In the genomic region with DNA sequence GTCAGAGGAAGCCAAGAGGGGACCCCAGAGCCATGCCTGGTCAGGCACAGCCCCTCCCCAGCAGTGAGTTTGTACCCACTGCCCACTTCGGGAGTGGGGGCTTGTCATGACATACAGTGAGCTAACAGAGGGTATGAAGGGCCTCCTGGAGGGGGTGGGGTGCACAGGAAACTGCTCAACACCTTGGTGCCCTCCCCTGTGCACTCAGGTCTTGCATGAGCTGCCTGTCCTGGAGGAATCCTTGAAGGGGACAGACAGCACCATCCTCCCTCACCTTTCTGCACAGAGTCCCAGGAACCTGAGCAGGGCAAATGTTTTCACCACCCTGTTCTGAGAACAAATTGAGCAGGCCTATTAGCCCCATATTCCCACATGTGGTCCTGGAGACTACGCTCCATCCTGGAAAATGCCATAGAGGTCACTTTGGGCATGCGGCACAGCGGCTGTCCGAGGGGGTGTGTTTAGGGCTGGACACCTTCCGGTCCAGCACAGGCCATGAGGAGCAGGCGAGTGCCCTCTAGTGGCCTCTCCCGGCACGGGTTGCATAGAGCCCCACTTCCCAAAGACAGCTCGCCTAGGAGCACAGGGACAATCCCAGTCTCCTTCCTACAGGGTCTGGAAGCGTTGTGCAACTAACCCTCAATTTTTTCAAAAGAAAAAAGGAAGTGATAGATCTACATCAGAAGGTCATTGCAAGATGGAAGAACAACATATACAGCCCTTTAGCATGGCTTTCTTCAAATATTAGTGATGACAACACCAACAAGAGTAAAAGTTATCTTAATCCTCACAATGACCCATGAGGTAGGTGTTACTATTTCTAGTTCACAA, we compare ENCODE assay signal across 8 cellular contexts. TPM values are rescaled to one million over a fixed set of nuclear protein-coding genes. Genes with fewer than 3 reads are reported as not detected.
DNase-seq lines count a peak whose midpoint lies in the region; ATAC-seq, FAIRE-seq and TF ChIP-seq lines count a peak whose summit lies in the region.

No MANE protein-coding gene starts in this region.

- peaks cover 9% of the 10 kb centered on the region; the same call in 1 of the 2 replicates for H3F3A ChIP-seq in PC-9 (ENCODE audit: insufficient read depth, low read depth)

- H3K36me3 ChIP-seq in PC-9 (ENCODE audit: low read depth) (no peaks in the 10 kb centered on the region), stomach (no peaks in the 10 kb centered on the region)

- H3K9me2 ChIP-seq in PC-9 (ENCODE audit: insufficient read depth): no peaks in the 10 kb centered on the region

- DNase-seq in D721Med (ENCODE audit: insufficient read length, low spot score): no peak
- peak; percentile 74 for DNase-seq in HCEC 1CT
- peak; percentile 68 to 85 for DNase-seq in PC-9
- DNase-seq in caudate nucleus (lab: John Stamatoyannopoulos, UW): peak in 44 of 61 donors; percentile 6 to 69 (median 39)
- DNase-seq in left kidney (ENCODE audit: low read depth, low spot score): peak; percentile 93
- DNase-seq in stomach: peak; percentile 91
- DNase-seq in activated T-helper 1 cell treated with anti-CD3 and anti-CD28 coated beads, Interleukin-12 subunit alpha, Interleukin-12 subunit beta, Interleukin-2, Interleukin-4 antibody, amounts not matched to agents 30 ng/mL and 10 ng/mL and 1 ng/mL, durations not matched to agents 14 hours and 24 hours and 36 hours (ENCODE audit: low spot score): no peak

- H3K36me3 Mint-ChIP-seq in activated T-helper 1 cell treated with anti-CD3 and anti-CD28 coated beads, Interleukin-12 subunit alpha, Interleukin-12 subunit beta, Interleukin-2, Interleukin-4 antibody, amounts not matched to agents 30 ng/mL and 10 ng/mL and 1 ng/mL, durations not matched to agents 14 hours and 24 hours and 36 hours (ENCODE audit: low read depth): no peaks in the 10 kb centered on the region

- peak overlapping the region; percentile 75 for H2AFZ ChIP-seq in PC-9

- H3K4me1 Mint-ChIP-seq in activated T-helper 1 cell treated with anti-CD3 and anti-CD28 coated beads, Interleukin-12 subunit alpha, Interleukin-12 subunit beta, Interleukin-2, Interleukin-4 antibody, amounts not matched to agents 30 ng/mL and 10 ng/mL and 1 ng/mL, durations not matched to agents 14 hours and 24 hours and 36 hours (ENCODE audit: low read depth): peaks cover 22% of the 10 kb centered on the region

- peak overlapping the region; percentile 60 for H3K4me2 ChIP-seq in PC-9

- H3K9me3 ChIP-seq in PC-9 (ENCODE audit: insufficient read depth, low read depth): no peaks in the 10 kb centered on the region
- no peaks in the 10 kb centered on the region for H3K9me3 ChIP-seq in stomach

- WGBS in stomach, 5 donors: 19 to 34% (median 28%) methylated on average over 10 to 11 of the region's 11 CpGs

- H3K27ac ChIP-seq in PC-9 (no peak overlapping the region), caudate nucleus (ENCODE audit: low read depth, low read length) (no peak overlapping the region), stomach (no peak overlapping the region)

- no TSS peak for BruUV-seq in PC-9 (replicated peaks; lab: Mats Ljungman, UMichigan)

- peaks cover 5% of the 10 kb centered on the region for H3K27me3 Mint-ChIP-seq in activated T-helper 1 cell treated with anti-CD3 and anti-CD28 coated beads, Interleukin-12 subunit alpha, Interleukin-12 subunit beta, Interleukin-2, Interleukin-4 antibody, amounts not matched to agents 30 ng/mL and 10 ng/mL and 1 ng/mL, durations not matched to agents 14 hours and 24 hours and 36 hours (ENCODE audit: insufficient read depth)

- H3K79me2 ChIP-seq in PC-9 (ENCODE audit: low read depth): no peaks in the 10 kb centered on the region

- TF ChIP-seq EP300 in stomach (IDR thresholded peaks at IDR 0.05): no peak

- ATAC-seq in HG02981 (IDR thresholded peaks at IDR 0.05; ENCODE audit: unreplicated experiment): no peak

- peaks cover 4% of the 10 kb centered on the region for H3K4me1 ChIP-seq in PC-9 (replicated peaks; ENCODE audit: insufficient read depth)
- H3K4me1 ChIP-seq in stomach: peaks cover 5 to 29% (median 14%) of the 10 kb centered on the region in 4 donors

- no peaks in the 10 kb centered on the region for H4K20me1 ChIP-seq in PC-9 (ENCODE audit: insufficient read depth)

- H3K4me3 ChIP-seq in PC-9 (no peak overlapping the region), stomach (no peak overlapping the region)

- TF ChIP-seq CTCF in D721Med (IDR thresholded peaks at IDR 0.05; ENCODE audit: insufficient read depth, missing control alignments) (peak; percentile 80), PC-9 (conservative IDR thresholded peaks at IDR 0.05) (peak; percentile 94), stomach (IDR thresholded peaks at IDR 0.05) (peak in 5 of 7 experiments; percentile 35 to 88 (median 75))

- POLR2A ChIA-PET in PC-9 (lab: Charles Lee; ENCODE audit: unreplicated experiment): interaction anchor here (0.6 kb wide), 1 partner anchor 891 kb away, joined by 3 read pairs; no protein-coding TSS in a partner anchor

- no peak for TF ChIP-seq POLR2A in stomach (IDR thresholded peaks at IDR 0.05)

- CTCF ChIA-PET in PC-9 (lab: Charles Lee): interaction anchor here (0.5 to 1.7 kb wide), 6 partner anchors 8 to 1325 kb away, joined by 3 to 6 read pairs (median 4); no protein-coding TSS in a partner anchor

- H3K27ac Mint-ChIP-seq in activated T-helper 1 cell treated with anti-CD3 and anti-CD28 coated beads, Interleukin-12 subunit alpha, Interleukin-12 subunit beta, Interleukin-2, Interleukin-4 antibody, amounts not matched to agents 30 ng/mL and 10 ng/mL and 1 ng/mL, durations not matched to agents 14 hours and 24 hours and 36 hours: no peak overlapping the region

- no peak overlapping the region for H3K4me3 Mint-ChIP-seq in activated T-helper 1 cell treated with anti-CD3 and anti-CD28 coated beads, Interleukin-12 subunit alpha, Interleukin-12 subunit beta, Interleukin-2, Interleukin-4 antibody, amounts not matched to agents 30 ng/mL and 10 ng/mL and 1 ng/mL, durations not matched to agents 14 hours and 24 hours and 36 hours

- H3K9me3 Mint-ChIP-seq in activated T-helper 1 cell treated with anti-CD3 and anti-CD28 coated beads, Interleukin-12 subunit alpha, Interleukin-12 subunit beta, Interleukin-2, Interleukin-4 antibody, amounts not matched to agents 30 ng/mL and 10 ng/mL and 1 ng/mL, durations not matched to agents 14 hours and 24 hours and 36 hours: no peaks in the 10 kb centered on the region

- H3K27me3 ChIP-seq in PC-9 (ENCODE audit: insufficient read depth, low read depth) (no peaks in the 10 kb centered on the region), stomach (no peaks in the 10 kb centered on the region)

- no peak for FAIRE-seq in D721Med (lab: Jason Lieb, UNC)

- intact Hi-C loops in PC-9 (cut with micrococcal nuclease; ENCODE audit: unreplicated experiment): loop anchor here (2.0 kb wide), 1 partner anchor 884 kb away; no protein-coding TSS in a partner anchor
- intact Hi-C loops in stomach (cut with DNase I; ENCODE audit: low total_unique reads): loop anchor here (10.0 kb wide), 1 partner anchor 890 kb away; no protein-coding TSS in a partner anchor
- intact Hi-C loops in activated T-helper 1 cell treated with anti-CD3 and anti-CD28 coated beads, Interleukin-12 subunit alpha, Interleukin-12 subunit beta, Interleukin-2, Interleukin-4 antibody, amounts not matched to agents 30 ng/mL and 10 ng/mL and 1 ng/mL, durations not matched to agents 14 hours and 24 hours and 36 hours (cut with micrococcal nuclease): loop anchor here (2.0 kb wide), 1 partner anchor 20 kb away; no protein-coding TSS in a partner anchor

RNA-seq across cellular contexts. Expression of a gene that starts 31.9 kb away (rescaled TPM):
- total RNA-seq in PC-9 (2021) (179 and 237 TPM in 2 replicates), stomach (100 to 1,000 TPM in 4 of 5 donors, 10 to 100 TPM in 1; 44.4 to 655 (median 255) TPM)
- 10 to 100 TPM; 64.0 to 80.1 (median 70.4) TPM for polyA plus RNA-seq in stomach
- 149 and 156 TPM in 2 replicates for total RNA-seq in activated T-helper 1 cell treated with anti-CD3 and anti-CD28 coated beads, Interleukin-12 subunit alpha, Interleukin-12 subunit beta, Interleukin-2, Interleukin-4 antibody, amounts not matched to agents 30 ng/mL and 10 ng/mL and 1 ng/mL, durations not matched to agents 14 hours and 24 hours and 36 hours

Comparison
In these comparisons a context has a peak if more than half of its experiments do, and no peak if none do; other contexts are left out.
1. DNase-seq: peak in HCEC 1CT (single experiment), PC-9 (2 of 2), caudate nucleus (44 of 61), left kidney (single experiment) and stomach (single experiment); none in D721Med (single experiment) and activated T-helper 1 cell treated with anti-CD3 and anti-CD28 coated beads, Interleukin-12 subunit alpha, Interleukin-12 subunit beta, Interleukin-2, Interleukin-4 antibody, amounts not matched to agents 30 ng/mL and 10 ng/mL and 1 ng/mL, durations not matched to agents 14 hours and 24 hours and 36 hours (single experiment).
2. Peak in every context shown above with its lines, with median percentiles within 50 percentile points of each other: CTCF ChIP-seq.